15 cellular contexts compared by ENCODE assay signal in genomic region chr4:185541251-185541671, GRCh38. TPM values are rescaled to one million over a fixed set of nuclear protein-coding genes. Genes with fewer than 3 reads are reported as not detected.
DNase-seq lines count a peak whose midpoint lies in the region; ATAC-seq and TF ChIP-seq lines count a peak whose summit lies in the region.
"Had no signal": no experiment of that assay in that cellular context is flagged by ENCODE, and none has a peak within 500 bp of the region (broad histone marks: within the 10 kb centered on the region; RNA-seq: fewer than 3 reads in every experiment).

No MANE protein-coding gene starts in this region.

- no peaks in the 10 kb centered on the region for H3K79me2 ChIP-seq in MM.1S (ENCODE audit: low read length)

- 0 out of 2 replicates have a peak, but pooled peaks cover under 1% of the 10 kb centered on the region for H3F3A ChIP-seq in MM.1S (ENCODE audit: insufficient read depth, low read length)

- no peak overlapping the region for H3K9ac ChIP-seq in MM.1S (ENCODE audit: low read length)

- no peak overlapping the region for H3K4me2 ChIP-seq in MM.1S (ENCODE audit: low read depth, low read length)

- TF ChIP-seq POLR2A in heart left ventricle (IDR thresholded peaks at IDR 0.05) (no peak), upper lobe of left lung (IDR thresholded peaks at IDR 0.05) (no peak)

- H3K27me3 ChIP-seq in heart left ventricle = no peaks in the 10 kb centered on the region
- H3K27me3 ChIP-seq in neuron (ENCODE audit: insufficient read depth, low read length) = peaks cover 2% of the 10 kb centered on the region
- H3K27me3 ChIP-seq in upper lobe of left lung = no peaks in the 10 kb centered on the region
- H3K27me3 ChIP-seq in MM.1S (replicated peaks; ENCODE audit: insufficient read depth, low read length) = no peaks in the 10 kb centered on the region
- H3K27me3 ChIP-seq: right lobe of liver had no signal

- TF ChIP-seq EP300 in upper lobe of left lung (IDR thresholded peaks at IDR 0.05) = no peak

- H3K27ac ChIP-seq in heart left ventricle (peak overlapping the region in 10 of 12 donors; percentile 4 to 69 (median 46)), upper lobe of left lung (peak overlapping the region; percentile 24 to 49 (median 30)), MM.1S (ENCODE audit: low read length) (no peak overlapping the region)
- H3K27ac ChIP-seq: foreskin keratinocyte, right lobe of liver had no signal

- H3K4me1 ChIP-seq in heart left ventricle = peaks cover 0 to 27% (median 14%) of the 10 kb centered on the region in 12 donors
- H3K4me1 ChIP-seq in neuron (ENCODE audit: insufficient read depth, low read length) = peaks cover 38% of the 10 kb centered on the region
- peaks cover 0 to 12% (median 5%) of the 10 kb centered on the region in 4 donors for H3K4me1 ChIP-seq in upper lobe of left lung
- peaks cover 1% of the 10 kb centered on the region for H3K4me1 ChIP-seq in MM.1S (ENCODE audit: low read length)
- H3K4me1 ChIP-seq: foreskin keratinocyte, right lobe of liver had no signal

- TF ChIP-seq CTCF in heart left ventricle (IDR thresholded peaks at IDR 0.05) = no peak
- TF ChIP-seq CTCF in upper lobe of left lung (IDR thresholded peaks at IDR 0.05) = no peak
- no peak for TF ChIP-seq CTCF in MM.1S (IDR thresholded peaks at IDR 0.05; ENCODE audit: low read length)

- H3K4me3 ChIP-seq in heart left ventricle (no peak overlapping the region), neuron (ENCODE audit: low read length) (peak overlapping the region; percentile 10), upper lobe of left lung (no peak overlapping the region), MM.1S (ENCODE audit: low read length) (no peak overlapping the region)
- H3K4me3 ChIP-seq: right lobe of liver had no signal

- intact Hi-C loops in heart left ventricle (cut with DNase I) = loop anchor here in 1 of 10 donors (5.0 kb wide), 1 partner anchor 69 kb away; the partner anchor contains the start of gene CCDC110

- peak; percentile 28 for DNase-seq in NCI-H2029 (lab: John Stamatoyannopoulos, UW)
- DNase-seq in NCI-H2029 treated with DMSO at 0.1 percent for 48 hours (lab: John Stamatoyannopoulos, UW) = no peak
- DNase-seq in heart left ventricle = peak; percentile 69 to 81 (median 71)
- DNase-seq in upper lobe of left lung = peak; percentile 25 to 87
- no peak for DNase-seq in NCI-H748 (lab: John Stamatoyannopoulos, UW; ENCODE audit: unreplicated experiment)
- no peak for DNase-seq in activated effector memory CD4-positive, alpha-beta T cell treated with Interleukin-2 at 50 U/mL for 16 hours
- no peak for DNase-seq in MM.1S
- DNase-seq: 8988T; activated naive CD4-positive, alpha-beta T cell; foreskin keratinocyte; PC-3; T-helper 2 cell; trophoblast cell had no signal

- 17 to 19% (median 18%) methylated on average over 9 of the region's 9 CpGs for WGBS in heart left ventricle, 4 donors
- WGBS in upper lobe of left lung, 2 donors = 28 to 31% methylated on average over 9 of the region's 9 CpGs

- no peaks in the 10 kb centered on the region for H4K20me1 ChIP-seq in MM.1S (ENCODE audit: insufficient read depth, low read length)

- ATAC-seq in heart left ventricle (peak; percentile 14 to 61 (median 52)), upper lobe of left lung (ENCODE audit: low FRiP score in 2 of 2) (peak; percentile 34 to 58)
- ATAC-seq: foreskin keratinocyte, PC-3 had no signal

- H3K9me3 ChIP-seq in heart left ventricle = no peaks in the 10 kb centered on the region
- H3K9me3 ChIP-seq in neuron (ENCODE audit: low read length) = peaks cover 4% of the 10 kb centered on the region
- H3K9me3 ChIP-seq in upper lobe of left lung = no peaks in the 10 kb centered on the region
- H3K9me3 ChIP-seq in MM.1S (replicated peaks; ENCODE audit: insufficient read depth, low read length) = no peaks in the 10 kb centered on the region
- H3K9me3 ChIP-seq: right lobe of liver had no signal

- H3K36me3 ChIP-seq in heart left ventricle = no peaks in the 10 kb centered on the region
- no peaks in the 10 kb centered on the region for H3K36me3 ChIP-seq in neuron (ENCODE audit: insufficient read depth, low read length)
- H3K36me3 ChIP-seq in upper lobe of left lung = no peaks in the 10 kb centered on the region
- H3K36me3 ChIP-seq in MM.1S (replicated peaks; ENCODE audit: insufficient read depth, low read length) = no peaks in the 10 kb centered on the region
- H3K36me3 ChIP-seq: right lobe of liver had no signal

- peak overlapping the region; percentile 2 for H2AFZ ChIP-seq in neuron (ENCODE audit: low read depth, low read length)
- H2AFZ ChIP-seq in MM.1S (ENCODE audit: low read length) = no peak overlapping the region

- H3K9me2 ChIP-seq in MM.1S (replicated peaks; ENCODE audit: insufficient read depth, low read length) = no peaks in the 10 kb centered on the region

RNA-seq across cellular contexts. Expression of gene PDLIM3, which starts 6.0 kb away (rescaled TPM):
- total RNA-seq in heart left ventricle (1,000 to 10,000 TPM in 1 of 9 donors, 100 to 1,000 TPM in 8; 111 to 1,156 (median 246) TPM), upper lobe of left lung (100 to 1,000 TPM in 1 of 6 donors, 10 to 100 TPM in 5; 15.9 to 183 (median 42.2) TPM)
- 100 to 1,000 TPM; 187 to 367 TPM for polyA plus RNA-seq in heart left ventricle
- total RNA-seq: foreskin keratinocyte had no signal

Comparison
In these comparisons a context has a peak if more than half of its experiments do, and no peak if none do; other contexts are left out.
1. DNase-seq: peak in NCI-H2029 (single experiment), heart left ventricle (5 of 5) and upper lobe of left lung (2 of 2); none in NCI-H2029 treated with DMSO at 0.1 percent for 48 hours (single experiment), NCI-H748 (single experiment), activated effector memory CD4-positive, alpha-beta T cell treated with Interleukin-2 at 50 U/mL for 16 hours (single experiment) and MM.1S (single experiment).